Comparison of ENCODE assay signal across 30 cellular contexts in the genomic region with DNA sequence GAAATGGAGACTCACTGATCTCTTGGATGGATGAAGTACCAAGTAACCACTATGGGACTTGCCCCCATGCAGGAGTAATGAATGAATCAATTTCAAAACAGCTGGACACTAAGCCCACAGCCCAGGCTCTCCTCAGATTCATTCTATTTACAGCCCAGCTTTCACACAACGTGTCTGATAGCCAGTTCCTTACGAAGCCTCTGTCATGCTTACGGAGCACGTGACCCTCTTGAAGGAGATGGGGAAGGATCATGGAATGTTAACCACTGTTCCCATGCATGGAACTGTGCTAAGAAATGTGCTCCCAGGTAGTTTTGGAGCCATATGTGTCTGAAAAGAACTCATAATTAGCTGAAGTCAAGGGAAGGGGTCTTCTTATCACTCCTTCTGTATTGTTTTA.
"Had no signal": no experiment of that assay in that cellular context is flagged by ENCODE, and none has a peak within 500 bp of the region (broad histone marks: within the 10 kb centered on the region; RNA-seq: fewer than 3 reads in every experiment).

No MANE protein-coding gene starts in this region.

- H3K27me3 ChIP-seq: gastrocnemius medialis, right lobe of liver, thyroid gland, upper lobe of right lung had no signal

- H3K9me3 ChIP-seq: gastrocnemius medialis, neutrophil, right lobe of liver, thyroid gland, upper lobe of right lung had no signal

- H3K4me3 Mint-ChIP-seq: natural killer cell; stimulated activated memory B cell treated with anti-CD40 and anti-IgM and Interleukin-4, amounts not matched to agents 10 μg/mL and 1 μg/mL and 100 μg/mL, for 72 hours; stimulated activated naive CD8-positive, alpha-beta T cell treated with anti-CD3 and anti-CD28 coated beads, Interleukin-15, amount 100 ng/mL, for 72 hours; T-helper 2 cell treated with Interferon-gamma antibody and Interleukin-4, amounts not matched to agents 5 μg/mL and 100 μg/mL, for 36 hours had no signal

- H3K9me3 Mint-ChIP-seq: natural killer cell; T-helper 2 cell treated with Interferon-gamma antibody and Interleukin-4, amounts not matched to agents 5 μg/mL and 100 μg/mL, for 36 hours had no signal

- H3K4me1 Mint-ChIP-seq: natural killer cell; stimulated activated memory B cell treated with anti-CD40 and anti-IgM and Interleukin-4, amounts not matched to agents 10 μg/mL and 1 μg/mL and 100 μg/mL, for 72 hours; stimulated activated naive CD8-positive, alpha-beta T cell treated with anti-CD3 and anti-CD28 coated beads, Interleukin-15, amount 100 ng/mL, for 72 hours had no signal

- DNase-seq: activated CD4-positive, alpha-beta T cell treated with anti-CD3 and anti-CD28 coated beads for 4 hours; activated CD4-positive, alpha-beta T cell treated with anti-CD3 and anti-CD28 coated beads, Interleukin-2, amount 50 U/mL, for 48 hours; activated CD8-positive, alpha-beta memory T cell treated with anti-CD3 and anti-CD28 coated beads for 24 hours; activated gamma-delta T cell; activated naive CD4-positive, alpha-beta T cell treated with anti-CD3 and anti-CD28 coated beads, Interleukin-2, amount 50 U/mL, for 16 hours; amygdala; central memory CD4-positive, alpha-beta T cell; dermis blood vessel endothelial cell; effector CD8-positive, alpha-beta T cell; gastrocnemius medialis; glutamatergic neuron; left cardiac atrium; left ventricle myocardium superior; natural killer cell; right lobe of liver; small intestine; stimulated activated CD4-positive, alpha-beta T cell treated with anti-CD3 and anti-CD28 coated beads, Interleukin-1b, Interleukin-23, amount 100 ng/mL, for 48 hours; stimulated activated CD4-positive, alpha-beta T cell treated with anti-CD3 and anti-CD28 coated beads, Interleukin-4, amount 100 ng/mL, for 4 hours; stimulated activated CD8-positive, alpha-beta memory T cell treated with anti-CD3 and anti-CD28 coated beads, Interleukin-4, amount 100 ng/mL, for 48 hours; stimulated activated naive CD8-positive, alpha-beta T cell treated with anti-CD3 and anti-CD28 coated beads, Interleukin-15, amount 100 ng/mL, for 72 hours; substantia nigra; T-helper 1 cell; thyroid gland; upper lobe of right lung had no signal

- H3K27ac Mint-ChIP-seq: natural killer cell; stimulated activated memory B cell treated with anti-CD40 and anti-IgM and Interleukin-4, amounts not matched to agents 10 μg/mL and 1 μg/mL and 100 μg/mL, for 72 hours; T-helper 2 cell treated with Interferon-gamma antibody and Interleukin-4, amounts not matched to agents 5 μg/mL and 100 μg/mL, for 36 hours had no signal

- H3K36me3 ChIP-seq: gastrocnemius medialis, neutrophil, right lobe of liver, thyroid gland, upper lobe of right lung had no signal

- FAIRE-seq: endometrium, keratinocyte, small intestine had no signal

- H3K36me3 Mint-ChIP-seq: natural killer cell; stimulated activated memory B cell treated with anti-CD40 and anti-IgM and Interleukin-4, amounts not matched to agents 10 μg/mL and 1 μg/mL and 100 μg/mL, for 72 hours had no signal

- H3K4me3 ChIP-seq: gastrocnemius medialis, right lobe of liver, thyroid gland, upper lobe of right lung had no signal

- H3K27ac ChIP-seq: gastrocnemius medialis, neutrophil, right lobe of liver, thyroid gland, upper lobe of right lung, VCaP had no signal

- H3K4me1 ChIP-seq: gastrocnemius medialis, right lobe of liver, upper lobe of right lung had no signal
